17 cellular contexts compared by ENCODE assay signal in the genomic region with DNA sequence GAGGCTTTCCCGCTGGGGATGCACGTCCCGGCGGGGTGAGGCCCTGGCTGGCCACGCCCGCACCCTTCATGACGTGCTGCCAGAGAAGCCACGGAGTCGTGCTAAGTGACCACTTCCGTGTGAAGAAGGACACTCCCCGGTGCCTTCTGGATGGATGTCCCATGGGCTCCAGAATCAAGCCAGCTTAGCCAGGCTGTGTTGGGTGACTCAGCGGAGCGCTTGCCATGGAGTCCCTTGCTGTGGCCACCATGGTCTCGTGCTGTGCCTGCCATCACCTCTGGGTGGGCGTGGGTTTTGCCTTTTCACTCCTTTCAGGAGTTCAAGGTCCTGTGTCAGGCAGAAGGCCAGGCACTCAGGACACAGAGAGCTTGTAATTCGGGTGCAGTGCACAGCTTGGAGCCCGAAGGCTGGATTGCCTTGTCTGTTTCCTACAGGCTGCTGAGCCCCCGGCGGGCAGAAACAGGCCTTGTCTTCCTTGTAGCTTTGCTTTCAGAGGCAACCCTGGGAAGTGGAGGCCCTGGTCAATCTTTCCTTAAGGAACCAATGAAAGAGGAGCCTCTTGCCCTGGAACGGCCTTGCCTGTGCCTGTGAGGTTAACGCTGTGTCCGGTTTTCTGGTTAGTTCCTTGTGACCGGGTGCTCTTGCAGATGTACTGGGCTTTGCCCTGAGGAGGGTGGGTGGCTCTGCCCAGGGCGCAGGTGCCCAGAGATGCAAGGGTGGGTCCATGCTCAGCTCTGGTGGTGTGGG.
DNase-seq lines count a peak whose midpoint lies in the region; ATAC-seq and TF ChIP-seq lines count a peak whose summit lies in the region.
"Had no signal": no experiment of that assay in that cellular context is flagged by ENCODE, and none has a peak within 500 bp of the region (broad histone marks: within the 10 kb centered on the region; RNA-seq: fewer than 3 reads in every experiment).

No MANE protein-coding gene starts in this region.

- no peak overlapping the region for H3K4me3 ChIP-seq in PC-3 (ENCODE audit: low read length)
- no peak overlapping the region for H3K4me3 ChIP-seq in upper lobe of right lung
- H3K4me3 ChIP-seq in PC-9, result no peak overlapping the region
- H3K4me3 ChIP-seq: adrenal gland had no signal

- no TSS peak for BruUV-seq in PC-3 (replicated peaks; lab: Mats Ljungman, UMichigan)
- no TSS peak for BruUV-seq in PC-9 (replicated peaks; lab: Mats Ljungman, UMichigan)

- intact Hi-C loops in PC-3 (cut with micrococcal nuclease) (no loop called here), left colon (cut with DNase I, micrococcal nuclease) (no loop called here), upper lobe of right lung (cut with DNase I) (no loop called here), PC-9 (cut with micrococcal nuclease; ENCODE audit: unreplicated experiment) (no loop called here)

- POLR2A ChIA-PET in PC-3 (lab: Charles Lee; ENCODE audit: unreplicated experiment), result no interaction called here
- POLR2A ChIA-PET in PC-9 (lab: Charles Lee; ENCODE audit: unreplicated experiment), result no interaction called here

- CTCF ChIA-PET in PC-3 (lab: Charles Lee) (no interaction called here), PC-9 (lab: Charles Lee) (no interaction called here)

- TF ChIP-seq CTCF in PC-3 (conservative IDR thresholded peaks at IDR 0.05; ENCODE audit: low read depth, low read length) (no peak), upper lobe of right lung (IDR thresholded peaks at IDR 0.05) (no peak), PC-9 (conservative IDR thresholded peaks at IDR 0.05) (no peak)

- H3K9me3 ChIP-seq in PC-3 (ENCODE audit: low read length) (no peaks in the 10 kb centered on the region), upper lobe of right lung (no peaks in the 10 kb centered on the region), PC-9 (ENCODE audit: insufficient read depth, low read depth) (no peaks in the 10 kb centered on the region)
- H3K9me3 ChIP-seq: adrenal gland had no signal

- H4K20me1 ChIP-seq in PC-3 (ENCODE audit: low read length), result no peaks in the 10 kb centered on the region
- peaks cover 33% of the 10 kb centered on the region for H4K20me1 ChIP-seq in PC-9 (ENCODE audit: insufficient read depth)

- H3K9ac ChIP-seq in PC-3 (ENCODE audit: low read length), result no peak overlapping the region
- H3K9ac ChIP-seq: parathyroid adenoma had no signal

- no peaks in the 10 kb centered on the region for H3F3A ChIP-seq in PC-3 (ENCODE audit: low read length, unreplicated experiment)
- no peaks in the 10 kb centered on the region for H3F3A ChIP-seq in PC-9 (ENCODE audit: insufficient read depth, low read depth)

- H3K9me2 ChIP-seq in PC-3 (replicated peaks; ENCODE audit: low read length) (no peaks in the 10 kb centered on the region), PC-9 (ENCODE audit: insufficient read depth) (no peaks in the 10 kb centered on the region)

- peak; percentile 56 for DNase-seq in activated effector memory CD4-positive, alpha-beta T cell treated with anti-CD3 and anti-CD28 coated beads, Interleukin-2, amount 50 U/mL, for 16 hours
- DNase-seq in activated effector memory CD4-positive, alpha-beta T cell treated with Interleukin-2 at 50 U/mL for 16 hours, result no peak
- DNase-seq in PC-3 (peak; percentile 8), left colon (peak; percentile 65 to 70), upper lobe of right lung (peak; percentile 54), caudate nucleus (lab: John Stamatoyannopoulos, UW) (no peak), occipital lobe (lab: John Stamatoyannopoulos, UW) (no peak), PC-9 (no peak)
- DNase-seq: activated CD4-positive, alpha-beta T cell treated with anti-CD3 and anti-CD28 coated beads, Interleukin-2, amount 50 U/mL, for 4 hours; activated T-cell treated with anti-CD3 and anti-CD28 coated beads, Interleukin-2, amount 50 U/mL, for 72 hours; head of caudate nucleus; NK-92 treated with Interleukin-12 subunit alpha and Interleukin-12 subunit beta, amount 100 ng/mL, for 24 hours; stimulated activated CD4-positive, alpha-beta T cell treated with anti-CD3 and anti-CD28 coated beads, Interleukin-12 subunit alpha, Interleukin-12 subunit beta, amount 100 ng/mL, for 4 hours; stimulated activated naive CD8-positive, alpha-beta T cell treated with anti-CD3 and anti-CD28 coated beads, Interleukin-15, amount 100 ng/mL, for 72 hours; T1000 had no signal

- H3K79me2 ChIP-seq in PC-3 (ENCODE audit: low read length) (no peaks in the 10 kb centered on the region), PC-9 (ENCODE audit: low read depth) (no peaks in the 10 kb centered on the region)
- H3K79me2 ChIP-seq: parathyroid adenoma had no signal

- H3K4me1 ChIP-seq in PC-3 (ENCODE audit: insufficient read depth, low read length) (peaks cover 6% of the 10 kb centered on the region; the same call in 1 of the 2 replicates), upper lobe of right lung (peaks cover 11% of the 10 kb centered on the region), PC-9 (replicated peaks; ENCODE audit: insufficient read depth) (no peaks in the 10 kb centered on the region)
- H3K4me1 ChIP-seq: adrenal gland, parathyroid adenoma had no signal

- H3K36me3 ChIP-seq in PC-3 (ENCODE audit: low read depth, low read length) (no peaks in the 10 kb centered on the region), upper lobe of right lung (no peaks in the 10 kb centered on the region), PC-9 (ENCODE audit: low read depth) (no peaks in the 10 kb centered on the region)
- H3K36me3 ChIP-seq: adrenal gland had no signal

- H3K27ac ChIP-seq in PC-3 (ENCODE audit: low read length), result no peak overlapping the region
- H3K27ac ChIP-seq in upper lobe of right lung, result no peak overlapping the region
- no peak overlapping the region for H3K27ac ChIP-seq in caudate nucleus (ENCODE audit: low read depth, low read length)
- no peak overlapping the region for H3K27ac ChIP-seq in PC-9
- H3K27ac ChIP-seq: parathyroid adenoma had no signal

- ATAC-seq in PC-3, result peak; percentile 71
- peak; percentile 61 for ATAC-seq in left colon
- ATAC-seq in upper lobe of right lung, result no peak
- ATAC-seq: activated T-cell treated with anti-CD3 and anti-CD28 coated beads, Interleukin-2, amount 50 U/mL, for 72 hours; stimulated activated naive CD8-positive, alpha-beta T cell treated with anti-CD3 and anti-CD28 coated beads, Interleukin-15, amount 100 ng/mL, for 72 hours had no signal

- H3K4me2 ChIP-seq in PC-3 (ENCODE audit: low read length) (no peak overlapping the region), PC-9 (no peak overlapping the region)

- H3K27me3 ChIP-seq in PC-3 (ENCODE audit: low read length) (no peaks in the 10 kb centered on the region), upper lobe of right lung (no peaks in the 10 kb centered on the region), PC-9 (ENCODE audit: insufficient read depth, low read depth) (no peaks in the 10 kb centered on the region)
- H3K27me3 ChIP-seq: adrenal gland had no signal

- H2AFZ ChIP-seq in PC-3 (ENCODE audit: low read length) (no peak overlapping the region), PC-9 (no peak overlapping the region)
- H2AFZ ChIP-seq: parathyroid adenoma had no signal

Comparison
In these comparisons a context has a peak if more than half of its experiments do, and no peak if none do; other contexts are left out.
1. DNase-seq: peak in activated effector memory CD4-positive, alpha-beta T cell treated with anti-CD3 and anti-CD28 coated beads, Interleukin-2, amount 50 U/mL, for 16 hours (single experiment), PC-3 (single experiment), left colon (2 of 2) and upper lobe of right lung (single experiment); none in activated effector memory CD4-positive, alpha-beta T cell treated with Interleukin-2 at 50 U/mL for 16 hours (single experiment), caudate nucleus (0 of 61), occipital lobe (single experiment) and PC-9 (0 of 2).